ENCODE assay signal across 14 cellular contexts in genomic region chr6:158149641-158150040, GRCh38. TPM values are rescaled to one million over a fixed set of nuclear protein-coding genes. Genes with fewer than 3 reads are reported as not detected.
DNase-seq lines count a peak whose midpoint lies in the region; FAIRE-seq and TF ChIP-seq lines count a peak whose summit lies in the region.
"Had no signal": no experiment of that assay in that cellular context is flagged by ENCODE, and none has a peak within 500 bp of the region (broad histone marks: within the 10 kb centered on the region; RNA-seq: fewer than 3 reads in every experiment).

No MANE protein-coding gene starts in this region.

- peak overlapping the region; percentile 32 for H3K27ac ChIP-seq in keratinocyte (ENCODE audit: control insufficient read depth, insufficient read depth, low read length)
- H3K27ac ChIP-seq: BLaER1 treated with 17β-estradiol and CSF1 and Interleukin-3, amounts not matched to agents 10 nM and 100 nM; vagina had no signal

- H3K27me3 ChIP-seq in keratinocyte (ENCODE audit: control insufficient read depth, extremely low read depth, insufficient read depth, low read length), result no peaks in the 10 kb centered on the region
- H3K27me3 ChIP-seq: BLaER1 treated with 17β-estradiol and CSF1 and Interleukin-3, amounts not matched to agents 10 nM and 100 nM; vagina had no signal

- peak; percentile 88 for FAIRE-seq in keratinocyte (lab: Jason Lieb, UNC)

- no peaks in the 10 kb centered on the region for H3K9me1 ChIP-seq in keratinocyte (ENCODE audit: control insufficient read depth, extremely low read depth, insufficient read depth, low read length)

- dilution Hi-C loops in keratinocyte (cut with MboI; ENCODE audit: extremely low pct_ligation_motif_present, low sequenced_read_pairs), result no loop called here

- H3K4me3 ChIP-seq in astrocyte of the spinal cord (ENCODE audit: low read depth, low read length) (no peak overlapping the region), keratinocyte (ENCODE audit: control insufficient read depth in 2 of 3, extremely low read depth in 1 of 3, insufficient read depth in 2 of 3, low read depth in 1 of 3, low read length in 3 of 3) (no peak overlapping the region)
- H3K4me3 ChIP-seq: BLaER1 treated with 17β-estradiol and CSF1 and Interleukin-3, amounts not matched to agents 10 nM and 100 nM; vagina had no signal

- in situ Hi-C loops in astrocyte of the spinal cord (cut with HindIII; ENCODE audit: low sequenced_read_pairs), result no loop called here

- no peaks in the 10 kb centered on the region for H4K20me1 ChIP-seq in keratinocyte (ENCODE audit: control insufficient read depth, extremely low read depth, insufficient read depth, low read length)

- H2AFZ ChIP-seq in keratinocyte (ENCODE audit: control insufficient read depth, low read length), result no peak overlapping the region

- H3K36me3 ChIP-seq in keratinocyte (ENCODE audit: control insufficient read depth in 2 of 2, extremely low read depth in 1 of 2, insufficient read depth in 2 of 2, low read length in 2 of 2), result peaks cover 0 to 2% of the 10 kb centered on the region in 2 experiments

- H3K9me3 ChIP-seq in keratinocyte (ENCODE audit: control insufficient read depth, low read depth, low read length), result no peaks in the 10 kb centered on the region
- H3K9me3 ChIP-seq: BLaER1 treated with 17β-estradiol and CSF1 and Interleukin-3, amounts not matched to agents 10 nM and 100 nM; vagina had no signal

- H3K9ac ChIP-seq in keratinocyte (ENCODE audit: control insufficient read depth, extremely low read depth, insufficient read depth, low read length), result no peak overlapping the region
- H3K9ac ChIP-seq: BLaER1 treated with 17β-estradiol and CSF1 and Interleukin-3, amounts not matched to agents 10 nM and 100 nM had no signal

- H3K4me1 ChIP-seq in keratinocyte (ENCODE audit: control insufficient read depth, extremely low read depth, insufficient read depth, low read length), result peaks cover 13% of the 10 kb centered on the region
- H3K4me1 ChIP-seq: BLaER1 treated with 17β-estradiol and CSF1 and Interleukin-3, amounts not matched to agents 10 nM and 100 nM; vagina had no signal

- H3K4me2 ChIP-seq in keratinocyte (ENCODE audit: control insufficient read depth, extremely low read depth, insufficient read depth, low read depth, low read length), result no peak overlapping the region
- H3K4me2 ChIP-seq: BLaER1 treated with 17β-estradiol and CSF1 and Interleukin-3, amounts not matched to agents 10 nM and 100 nM had no signal

- TF ChIP-seq CTCF in astrocyte of the spinal cord (IDR thresholded peaks at IDR 0.05; ENCODE audit: low read depth, low read length) (no peak), keratinocyte (optimal IDR thresholded peaks at IDR 0.05 in 1 of 3, IDR thresholded peaks at IDR 0.05 in 1 of 3, conservative IDR thresholded peaks at IDR 0.05 in 1 of 3; ENCODE audit: extremely low read depth in 1 of 3, insufficient read depth in 2 of 3, low read length in 3 of 3) (no peak)

- no peaks in the 10 kb centered on the region for H3K79me2 ChIP-seq in keratinocyte (ENCODE audit: control insufficient read depth, insufficient read depth, low read length)

- DNase-seq in DMS53 (lab: John Stamatoyannopoulos, UW) (peak; percentile 80), NCI-H1694 (lab: John Stamatoyannopoulos, UW) (peak; percentile 55), astrocyte of the spinal cord (ENCODE audit: low read depth, low spot score) (peak; percentile 55), keratinocyte (ENCODE audit: low read depth, low spot score) (no peak), UCSD-AML1 (lab: John Stamatoyannopoulos, UW; ENCODE audit: unreplicated experiment) (no peak), kidney glomerular epithelial cell (lab: John Stamatoyannopoulos, UW) (no peak), NCI-H82 treated with DMSO at 0.1 percent for 48 hours (lab: John Stamatoyannopoulos, UW; ENCODE audit: unreplicated experiment) (no peak), GM19238 (ENCODE audit: insufficient read length, low spot score) (no peak)
- DNase-seq: activated naive CD4-positive, alpha-beta T cell treated with Interleukin-2 at 50 U/mL for 16 hours; GF-D8; NCI-H1092 treated with DMSO at 0.1 percent for 48 hours; SIG-M5 had no signal

RNA-seq across cellular contexts. Expression of gene SERAC1, which starts 18.4 kb away (rescaled TPM):
- polyA plus RNA-seq in keratinocyte, result 7.1 to 10.1 TPM (median 8.0 TPM) in 3 replicates
- 12.1 TPM for polyA plus RNA-seq in keratinocyte (2011; ENCODE audit: low read depth)
- 5.0 and 9.5 TPM in 2 replicates for polyA plus RNA-seq in keratinocyte (2011; cell fraction: cytosol; rRNA removed)
- polyA plus RNA-seq in keratinocyte (2011; cell fraction: nucleus; rRNA removed), result 10.0 and 13.5 TPM in 2 replicates
- 6.6 and 7.0 TPM in 2 replicates for polyA plus RNA-seq in keratinocyte (2012; ENCODE audit: low replicate concordance)
- 3.0 to 10.1 TPM (median 6.4 TPM) in 3 replicates for polyA minus RNA-seq in keratinocyte
- 7.9 TPM for polyA minus RNA-seq in keratinocyte (2011; cell fraction: cytosol; rRNA and poly(A)+ RNA removed)
- 10.0 and 16.8 TPM in 2 replicates for polyA minus RNA-seq in keratinocyte (2011; cell fraction: nucleus; rRNA and poly(A)+ RNA removed)

RNA-seq across cellular contexts. Expression of gene GTF2H5, which starts 18.5 kb away (rescaled TPM):
- polyA plus RNA-seq in keratinocyte, result 16.7 to 32.6 TPM (median 17.2 TPM) in 3 replicates
- polyA plus RNA-seq in keratinocyte (2011; ENCODE audit: low read depth), result 6.3 TPM
- 22.6 and 36.8 TPM in 2 replicates for polyA plus RNA-seq in keratinocyte (2011; cell fraction: cytosol; rRNA removed)
- 5.9 and 11.4 TPM in 2 replicates for polyA plus RNA-seq in keratinocyte (2011; cell fraction: nucleus; rRNA removed)
- polyA plus RNA-seq in keratinocyte (2012; ENCODE audit: low replicate concordance), result 24.4 and 30.9 TPM in 2 replicates
- polyA minus RNA-seq in keratinocyte, result 0.59 to 5.9 TPM (median 3.1 TPM) in 3 replicates
- 1.5 TPM for polyA minus RNA-seq in keratinocyte (2011; cell fraction: cytosol; rRNA and poly(A)+ RNA removed)
- polyA minus RNA-seq in keratinocyte (2011; cell fraction: nucleus; rRNA and poly(A)+ RNA removed), result 0.32 and 0.93 TPM in 2 replicates

Comparison
In these comparisons a context has a peak if more than half of its experiments do, and no peak if none do; other contexts are left out.
1. DNase-seq: peak in DMS53 (single experiment), NCI-H1694 (single experiment) and astrocyte of the spinal cord (single experiment); none in keratinocyte (single experiment), UCSD-AML1 (single experiment), kidney glomerular epithelial cell (single experiment), NCI-H82 treated with DMSO at 0.1 percent for 48 hours (single experiment) and GM19238 (single experiment).